Comparison of ENCODE assay signal across 2 cellular contexts in the genomic region with DNA sequence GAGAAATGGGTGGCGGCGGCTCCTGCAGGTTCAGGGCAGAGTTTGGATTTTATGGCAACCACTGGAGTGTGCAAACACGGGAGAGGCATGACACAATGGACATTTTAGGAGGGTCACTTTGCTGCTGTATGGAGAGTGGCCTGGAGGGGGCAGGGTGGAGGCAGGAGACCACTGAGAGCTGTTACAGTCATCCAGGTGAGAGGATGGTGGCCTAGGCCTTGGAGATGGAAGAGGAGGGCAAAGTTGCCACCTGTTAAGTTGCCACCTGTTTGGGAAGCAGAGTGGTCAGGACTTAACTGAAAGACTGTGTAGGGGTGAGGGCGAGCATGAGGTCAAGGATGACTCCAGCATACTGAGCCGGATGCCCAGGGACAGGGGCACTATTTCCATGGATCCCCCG.
TF ChIP-seq lines count a peak whose summit lies in the region.

No MANE protein-coding gene starts in this region.

TF ChIP-seq in A549, 52 proteins besides CTCF, POLR2A, EP300 and RAD21:
- TF ChIP-seq KDM5A (IDR thresholded peaks at IDR 0.05) (no peak), SMC3 (IDR thresholded peaks at IDR 0.05) (peak; percentile 41; the same call in 2 of the 3 replicates)

TF ChIP-seq in HepG2, 621 proteins besides CTCF, POLR2A, EP300 and RAD21:
- TF ChIP-seq ZFX (CRISPR knock-in tag; IDR thresholded peaks at IDR 0.05; ENCODE audit: low read depth) = peak; percentile 62; the same call in 1 of the 2 replicates
- TF ChIP-seq TMF1 (CRISPR knock-in tag; IDR thresholded peaks at IDR 0.05; ENCODE audit: low read depth) = 0 out of 2 replicates have a peak, but pooled peaks have one; percentile 34
- TF ChIP-seq FOXA3 (CRISPR knock-in tag; IDR thresholded peaks at IDR 0.05) = peak; percentile 50; the same call in 1 of the 2 replicates
- TF ChIP-seq STAG1 (CRISPR knock-in tag; IDR thresholded peaks at IDR 0.05) = peak; percentile 83
- TF ChIP-seq NONO (IDR thresholded peaks at IDR 0.05) = no peak
- TF ChIP-seq NONO (CRISPR knock-in tag; conservative IDR thresholded peaks at IDR 0.05) = peak; percentile 30; the same call in 1 of the 2 replicates
- peak; percentile 16; the same call in 1 of the 2 replicates for TF ChIP-seq SP4 (CRISPR knock-in tag; IDR thresholded peaks at IDR 0.05)
- TF ChIP-seq, protein P1, sequence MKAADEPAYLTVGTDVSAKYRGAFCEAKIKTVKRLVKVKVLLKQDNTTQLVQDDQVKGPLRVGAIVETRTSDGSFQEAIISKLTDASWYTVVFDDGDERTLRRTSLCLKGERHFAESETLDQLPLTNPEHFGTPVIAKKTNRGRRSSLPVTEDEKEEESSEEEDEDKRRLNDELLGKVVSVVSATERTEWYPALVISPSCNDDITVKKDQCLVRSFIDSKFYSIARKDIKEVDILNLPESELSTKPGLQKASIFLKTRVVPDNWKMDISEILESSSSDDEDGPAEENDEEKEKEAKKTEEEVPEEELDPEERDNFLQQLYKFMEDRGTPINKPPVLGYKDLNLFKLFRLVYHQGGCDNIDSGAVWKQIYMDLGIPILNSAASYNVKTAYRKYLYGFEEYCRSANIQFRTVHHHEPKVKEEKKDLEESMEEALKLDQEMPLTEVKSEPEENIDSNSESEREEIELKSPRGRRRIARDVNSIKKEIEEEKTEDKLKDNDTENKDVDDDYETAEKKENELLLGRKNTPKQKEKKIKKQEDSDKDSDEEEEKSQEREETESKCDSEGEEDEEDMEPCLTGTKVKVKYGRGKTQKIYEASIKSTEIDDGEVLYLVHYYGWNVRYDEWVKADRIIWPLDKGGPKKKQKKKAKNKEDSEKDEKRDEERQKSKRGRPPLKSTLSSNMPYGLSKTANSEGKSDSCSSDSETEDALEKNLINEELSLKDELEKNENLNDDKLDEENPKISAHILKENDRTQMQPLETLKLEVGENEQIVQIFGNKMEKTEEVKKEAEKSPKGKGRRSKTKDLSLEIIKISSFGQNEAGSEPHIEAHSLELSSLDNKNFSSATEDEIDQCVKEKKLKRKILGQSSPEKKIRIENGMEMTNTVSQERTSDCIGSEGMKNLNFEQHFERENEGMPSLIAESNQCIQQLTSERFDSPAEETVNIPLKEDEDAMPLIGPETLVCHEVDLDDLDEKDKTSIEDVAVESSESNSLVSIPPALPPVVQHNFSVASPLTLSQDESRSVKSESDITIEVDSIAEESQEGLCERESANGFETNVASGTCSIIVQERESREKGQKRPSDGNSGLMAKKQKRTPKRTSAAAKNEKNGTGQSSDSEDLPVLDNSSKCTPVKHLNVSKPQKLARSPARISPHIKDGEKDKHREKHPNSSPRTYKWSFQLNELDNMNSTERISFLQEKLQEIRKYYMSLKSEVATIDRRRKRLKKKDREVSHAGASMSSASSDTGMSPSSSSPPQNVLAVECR (CRISPR knock-in tag; IDR thresholded peaks at IDR 0.05; ENCODE audit: borderline replicate concordance) = peak; percentile 11; the same call in 1 of the 2 replicates
- 0 out of 2 replicates have a peak, but pooled peaks have one; percentile 24 for TF ChIP-seq THAP11 (CRISPR knock-in tag; IDR thresholded peaks at IDR 0.05)
- no peak for TF ChIP-seq NR2F2 (IDR thresholded peaks at IDR 0.05; ENCODE audit: borderline replicate concordance, low read depth)
- TF ChIP-seq SAP130 (CRISPR knock-in tag; IDR thresholded peaks at IDR 0.05; ENCODE audit: low read depth) = peak; percentile 49; the same call in 1 of the 2 replicates
- no peak for TF ChIP-seq KLF13 (CRISPR knock-in tag; IDR thresholded peaks at IDR 0.05)
- peak; percentile 55; the same call in 1 of the 2 replicates for TF ChIP-seq TARDBP (CRISPR knock-in tag; IDR thresholded peaks at IDR 0.05)
- TF ChIP-seq, protein P2, sequence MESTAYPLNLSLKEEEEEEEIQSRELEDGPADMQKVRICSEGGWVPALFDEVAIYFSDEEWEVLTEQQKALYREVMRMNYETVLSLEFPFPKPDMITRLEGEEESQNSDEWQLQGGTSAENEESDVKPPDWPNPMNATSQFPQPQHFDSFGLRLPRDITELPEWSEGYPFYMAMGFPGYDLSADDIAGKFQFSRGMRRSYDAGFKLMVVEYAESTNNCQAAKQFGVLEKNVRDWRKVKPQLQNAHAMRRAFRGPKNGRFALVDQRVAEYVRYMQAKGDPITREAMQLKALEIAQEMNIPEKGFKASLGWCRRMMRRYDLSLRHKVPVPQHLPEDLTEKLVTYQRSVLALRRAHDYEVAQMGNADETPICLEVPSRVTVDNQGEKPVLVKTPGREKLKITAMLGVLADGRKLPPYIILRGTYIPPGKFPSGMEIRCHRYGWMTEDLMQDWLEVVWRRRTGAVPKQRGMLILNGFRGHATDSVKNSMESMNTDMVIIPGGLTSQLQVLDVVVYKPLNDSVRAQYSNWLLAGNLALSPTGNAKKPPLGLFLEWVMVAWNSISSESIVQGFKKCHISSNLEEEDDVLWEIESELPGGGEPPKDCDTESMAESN (CRISPR knock-in tag; conservative IDR thresholded peaks at IDR 0.05) = 0 out of 2 replicates have a peak, but pooled peaks have one; percentile 42
- TF ChIP-seq, protein P3, sequence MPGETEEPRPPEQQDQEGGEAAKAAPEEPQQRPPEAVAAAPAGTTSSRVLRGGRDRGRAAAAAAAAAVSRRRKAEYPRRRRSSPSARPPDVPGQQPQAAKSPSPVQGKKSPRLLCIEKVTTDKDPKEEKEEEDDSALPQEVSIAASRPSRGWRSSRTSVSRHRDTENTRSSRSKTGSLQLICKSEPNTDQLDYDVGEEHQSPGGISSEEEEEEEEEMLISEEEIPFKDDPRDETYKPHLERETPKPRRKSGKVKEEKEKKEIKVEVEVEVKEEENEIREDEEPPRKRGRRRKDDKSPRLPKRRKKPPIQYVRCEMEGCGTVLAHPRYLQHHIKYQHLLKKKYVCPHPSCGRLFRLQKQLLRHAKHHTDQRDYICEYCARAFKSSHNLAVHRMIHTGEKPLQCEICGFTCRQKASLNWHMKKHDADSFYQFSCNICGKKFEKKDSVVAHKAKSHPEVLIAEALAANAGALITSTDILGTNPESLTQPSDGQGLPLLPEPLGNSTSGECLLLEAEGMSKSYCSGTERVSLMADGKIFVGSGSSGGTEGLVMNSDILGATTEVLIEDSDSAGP (CRISPR knock-in tag; IDR thresholded peaks at IDR 0.05; ENCODE audit: borderline replicate concordance) = peak; percentile 33; the same call in 1 of the 2 replicates
- no peak for TF ChIP-seq POLR2G (IDR thresholded peaks at IDR 0.05; ENCODE audit: low read depth, low read length)
- peak; percentile 18; the same call in 1 of the 2 replicates for TF ChIP-seq CEBPG (CRISPR knock-in tag; IDR thresholded peaks at IDR 0.05)
- TF ChIP-seq, protein P4, sequence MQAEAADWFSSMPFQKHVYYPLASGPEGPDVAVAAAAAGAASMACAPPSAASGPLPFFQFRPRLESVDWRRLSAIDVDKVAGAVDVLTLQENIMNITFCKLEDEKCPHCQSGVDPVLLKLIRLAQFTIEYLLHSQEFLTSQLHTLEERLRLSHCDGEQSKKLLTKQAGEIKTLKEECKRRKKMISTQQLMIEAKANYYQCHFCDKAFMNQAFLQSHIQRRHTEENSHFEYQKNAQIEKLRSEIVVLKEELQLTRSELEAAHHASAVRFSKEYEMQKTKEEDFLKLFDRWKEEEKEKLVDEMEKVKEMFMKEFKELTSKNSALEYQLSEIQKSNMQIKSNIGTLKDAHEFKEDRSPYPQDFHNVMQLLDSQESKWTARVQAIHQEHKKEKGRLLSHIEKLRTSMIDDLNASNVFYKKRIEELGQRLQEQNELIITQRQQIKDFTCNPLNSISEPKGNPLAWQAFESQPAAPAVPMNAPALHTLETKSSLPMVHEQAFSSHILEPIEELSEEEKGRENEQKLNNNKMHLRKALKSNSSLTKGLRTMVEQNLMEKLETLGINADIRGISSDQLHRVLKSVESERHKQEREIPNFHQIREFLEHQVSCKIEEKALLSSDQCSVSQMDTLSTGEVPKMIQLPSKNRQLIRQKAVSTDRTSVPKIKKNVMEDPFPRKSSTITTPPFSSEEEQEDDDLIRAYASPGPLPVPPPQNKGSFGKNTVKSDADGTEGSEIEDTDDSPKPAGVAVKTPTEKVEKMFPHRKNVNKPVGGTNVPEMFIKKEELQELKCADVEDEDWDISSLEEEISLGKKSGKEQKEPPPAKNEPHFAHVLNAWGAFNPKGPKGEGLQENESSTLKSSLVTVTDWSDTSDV (CRISPR knock-in tag; IDR thresholded peaks at IDR 0.05) = no peak
- TF ChIP-seq HNRNPL (IDR thresholded peaks at IDR 0.05; ENCODE audit: low read depth, low read length) = no peak
- TF ChIP-seq XRCC5 (optimal IDR thresholded peaks at IDR 0.05; ENCODE audit: low read length) = peak; percentile 87
- peak; percentile 64 for TF ChIP-seq SMC3 (IDR thresholded peaks at IDR 0.05; ENCODE audit: low read length)
